ENCODE assay signal across 8 cellular contexts in the genomic region with DNA sequence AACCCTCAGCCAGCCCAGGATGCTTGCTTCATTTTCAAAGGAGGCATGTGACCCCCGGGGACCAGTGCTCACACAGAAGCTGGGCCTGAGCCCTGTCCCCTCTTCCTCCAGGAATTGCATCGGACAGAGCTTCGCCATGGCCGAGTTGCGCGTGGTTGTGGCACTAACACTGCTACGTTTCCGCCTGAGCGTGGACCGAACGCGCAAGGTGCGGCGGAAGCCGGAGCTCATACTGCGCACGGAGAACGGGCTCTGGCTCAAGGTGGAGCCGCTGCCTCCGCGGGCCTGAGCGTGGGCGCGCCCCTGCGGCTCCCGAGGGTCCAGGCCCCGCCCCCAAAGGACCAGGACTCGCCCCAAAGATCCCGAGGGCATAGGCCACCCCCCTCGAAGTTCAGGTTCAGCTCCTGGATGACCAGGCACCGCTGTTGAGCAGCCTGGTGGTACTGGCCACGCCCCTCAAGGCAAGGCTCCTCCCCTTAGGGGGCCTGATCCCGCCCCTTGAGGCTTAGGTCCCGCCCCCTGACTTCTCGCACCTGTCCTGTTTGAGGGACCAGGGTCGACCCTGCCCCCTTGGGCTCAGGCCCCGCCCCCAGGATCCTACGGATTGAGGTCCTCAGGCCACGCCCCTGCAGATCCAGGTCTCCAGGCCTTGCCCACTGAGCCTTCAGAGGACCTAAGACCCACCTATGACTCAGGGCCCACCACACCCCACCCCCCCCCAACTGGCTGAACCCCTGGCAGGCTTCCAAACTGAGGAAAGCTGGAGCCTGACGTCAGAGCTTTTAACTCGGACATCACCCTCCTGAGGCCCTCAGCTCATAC. TPM values are rescaled to one million over a fixed set of nuclear protein-coding genes. Genes with fewer than 3 reads are reported as not detected.
DNase-seq lines count a peak whose midpoint lies in the region; ATAC-seq, FAIRE-seq and TF ChIP-seq lines count a peak whose summit lies in the region.

No MANE protein-coding gene starts in this region.

- H3K4me3 Mint-ChIP-seq in activated naive CD4-positive, alpha-beta T cell treated with anti-CD3 and anti-CD28 coated beads for 36 hours = peak overlapping the region; percentile 73

- H3F3A ChIP-seq in smooth muscle cell (ENCODE audit: low read depth) = no peaks in the 10 kb centered on the region

- 89% methylated on average over 27 of the region's 41 CpGs for WGBS in smooth muscle cell (ENCODE audit: low lambda C conversion rate)

- H3K27me3 Mint-ChIP-seq in activated naive CD4-positive, alpha-beta T cell treated with anti-CD3 and anti-CD28 coated beads for 36 hours (ENCODE audit: low read depth) = no peaks in the 10 kb centered on the region

- H3K4me3 ChIP-seq in RWPE2 (ENCODE audit: severe bottlenecking) (peak overlapping the region; percentile 19), smooth muscle cell (no peak overlapping the region)

- H3K9me3 ChIP-seq in RWPE2 (ENCODE audit: severe bottlenecking) = no peaks in the 10 kb centered on the region
- no peaks in the 10 kb centered on the region for H3K9me3 ChIP-seq in smooth muscle cell (replicated peaks; ENCODE audit: low read depth)

- no peaks in the 10 kb centered on the region for H4K20me1 ChIP-seq in smooth muscle cell (ENCODE audit: low read depth)

- no peaks in the 10 kb centered on the region for H3K27me3 ChIP-seq in RWPE2 (ENCODE audit: insufficient read depth, poor library complexity, severe bottlenecking)
- H3K27me3 ChIP-seq in smooth muscle cell (ENCODE audit: low read depth) = no peaks in the 10 kb centered on the region

- H3K9me3 Mint-ChIP-seq in activated naive CD4-positive, alpha-beta T cell treated with anti-CD3 and anti-CD28 coated beads for 36 hours = no peaks in the 10 kb centered on the region

- H3K27ac ChIP-seq in RWPE2 (ENCODE audit: poor library complexity, severe bottlenecking) (no peak overlapping the region), smooth muscle cell (ENCODE audit: low read depth) (no peak overlapping the region)

- peaks cover 24% of the 10 kb centered on the region for H3K4me1 Mint-ChIP-seq in activated naive CD4-positive, alpha-beta T cell treated with anti-CD3 and anti-CD28 coated beads for 36 hours (ENCODE audit: low read depth)

- ATAC-seq in RWPE2 (ENCODE audit: low read depth) = peak; percentile 44
- no peak for ATAC-seq in left lobe of liver
- no peak for ATAC-seq in HG02884 (IDR thresholded peaks at IDR 0.05; ENCODE audit: unreplicated experiment)
- ATAC-seq in GM18502 (IDR thresholded peaks at IDR 0.05; ENCODE audit: poor library complexity, unreplicated experiment) = no peak

- DNase-seq in RWPE2 (ENCODE audit: low spot score) (no peak), left lobe of liver (ENCODE audit: low spot score) (peak; percentile 48), smooth muscle cell (lab: John Stamatoyannopoulos, UW; ENCODE audit: unreplicated experiment) (no peak)
- peak; percentile 67 for DNase-seq in activated naive CD4-positive, alpha-beta T cell treated with anti-CD3 and anti-CD28 coated beads for 36 hours
- peak; percentile 44 for DNase-seq in stimulated activated CD8-positive, alpha-beta memory T cell treated with anti-CD3 and anti-CD28 coated beads, Interleukin-4, amount 100 ng/mL, for 1 hour (ENCODE audit: low read depth in 2 of 2, low spot score in 1 of 2)

- H3K9ac ChIP-seq in smooth muscle cell (ENCODE audit: low read depth) = no peak overlapping the region

- no peaks in the 10 kb centered on the region for H3K79me2 ChIP-seq in smooth muscle cell (ENCODE audit: low read depth)

- peak; percentile 62 for FAIRE-seq in G401.6 (lab: Jason Lieb, UNC)

- H3K36me3 ChIP-seq in RWPE2 (ENCODE audit: low read depth) = no peaks in the 10 kb centered on the region
- H3K36me3 ChIP-seq in smooth muscle cell (ENCODE audit: low read depth) = no peaks in the 10 kb centered on the region

- no peak overlapping the region for H3K4me2 ChIP-seq in smooth muscle cell

- H3K4me1 ChIP-seq in RWPE2 (ENCODE audit: insufficient read depth, poor library complexity, severe bottlenecking) = no peaks in the 10 kb centered on the region
- no peaks in the 10 kb centered on the region for H3K4me1 ChIP-seq in smooth muscle cell (ENCODE audit: low read depth)

- H3K36me3 Mint-ChIP-seq in activated naive CD4-positive, alpha-beta T cell treated with anti-CD3 and anti-CD28 coated beads for 36 hours (ENCODE audit: low read depth) = no peaks in the 10 kb centered on the region

- H2AFZ ChIP-seq in smooth muscle cell (ENCODE audit: low read depth) = no peak overlapping the region

- CTCF ChIA-PET in activated naive CD4-positive, alpha-beta T cell treated with anti-CD3 and anti-CD28 coated beads for 36 hours (lab: Charles Lee) = interaction anchor here (0.6 to 4.1 kb wide), 12 partner anchors 9 to 462 kb away, joined by 3 to 28 read pairs (median 4); partner anchors contain the start of gene AKAP8L

- TF ChIP-seq CTCF in RWPE2 (IDR thresholded peaks at IDR 0.05; ENCODE audit: poor library complexity, severe bottlenecking) (no peak), smooth muscle cell (IDR thresholded peaks at IDR 0.05; ENCODE audit: borderline replicate concordance, insufficient read depth, poor library complexity, severe bottlenecking) (no peak)

- intact Hi-C loops in activated naive CD4-positive, alpha-beta T cell treated with anti-CD3 and anti-CD28 coated beads for 36 hours (cut with micrococcal nuclease) = loop anchor here (1.0 kb wide), 2 partner anchors 84 to 132 kb away; no protein-coding TSS in a partner anchor

- H3K27ac Mint-ChIP-seq in activated naive CD4-positive, alpha-beta T cell treated with anti-CD3 and anti-CD28 coated beads for 36 hours = no peak overlapping the region

RNA-seq across cellular contexts. Expression of gene CYP4F22, which starts 43.1 kb away (rescaled TPM):
- under 1 TPM; 0.17 to 0.29 TPM for total RNA-seq in activated naive CD4-positive, alpha-beta T cell treated with anti-CD3 and anti-CD28 coated beads for 36 hours
- total RNA-seq in left lobe of liver (1.5 TPM), smooth muscle cell (not detected in 2 replicates)
- not detected in 2 replicates for polyA plus RNA-seq in smooth muscle cell

Comparison
In these comparisons a context has a peak if more than half of its experiments do, and no peak if none do; other contexts are left out.
1. DNase-seq: peak in activated naive CD4-positive, alpha-beta T cell treated with anti-CD3 and anti-CD28 coated beads for 36 hours (single experiment), left lobe of liver (single experiment) and stimulated activated CD8-positive, alpha-beta memory T cell treated with anti-CD3 and anti-CD28 coated beads, Interleukin-4, amount 100 ng/mL, for 1 hour (2 of 2); none in RWPE2 (single experiment) and smooth muscle cell (single experiment).